9 cellular contexts compared by ENCODE assay signal in the genomic region with DNA sequence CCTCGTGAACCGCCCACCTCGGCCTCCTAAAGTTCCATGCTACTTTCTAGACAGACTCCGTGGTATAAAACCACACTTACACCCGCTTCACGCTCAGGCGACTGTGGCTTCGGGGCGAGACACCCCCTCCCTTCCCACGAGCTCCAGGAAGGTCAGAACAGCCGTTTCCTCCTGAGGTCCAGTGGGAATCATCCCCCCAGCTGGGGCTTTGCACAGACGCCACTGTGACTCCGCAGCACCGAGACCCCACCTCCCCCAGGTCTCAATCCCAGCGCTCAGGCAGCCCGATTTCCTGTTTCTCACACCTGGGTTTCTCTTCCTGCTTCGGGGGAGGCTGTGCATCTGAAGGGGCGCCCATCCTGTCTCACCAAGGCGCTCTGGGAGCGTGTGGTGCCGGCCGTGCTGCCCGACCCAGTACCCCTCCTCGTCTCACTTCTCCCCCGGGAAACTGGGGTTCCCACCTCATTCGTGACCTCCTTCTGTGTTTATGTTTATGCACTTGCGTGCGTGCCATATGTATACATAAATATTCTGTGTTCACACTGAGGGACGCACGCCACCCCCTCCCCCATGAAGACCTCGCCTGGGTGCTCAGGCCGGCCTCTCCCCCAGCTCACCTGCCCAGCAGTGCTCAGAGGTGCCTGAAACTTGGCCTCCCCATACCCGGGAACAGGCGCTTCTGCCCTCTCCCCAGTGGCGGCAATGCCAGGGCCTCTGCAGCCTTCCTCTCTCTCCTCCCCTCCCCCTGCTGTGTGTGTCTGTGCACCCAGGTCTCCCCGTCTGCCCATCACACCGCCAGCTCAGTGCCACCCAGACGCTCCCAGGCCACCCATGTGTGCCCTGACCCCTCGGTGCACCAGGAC. TPM values are rescaled to one million over a fixed set of nuclear protein-coding genes. Genes with fewer than 3 reads are reported as not detected.
DNase-seq lines count a peak whose midpoint lies in the region; ATAC-seq, FAIRE-seq and TF ChIP-seq lines count a peak whose summit lies in the region.
"Had no signal": no experiment of that assay in that cellular context is flagged by ENCODE, and none has a peak within 500 bp of the region (broad histone marks: within the 10 kb centered on the region; RNA-seq: fewer than 3 reads in every experiment).

No MANE protein-coding gene starts in this region.

- no peak overlapping the region for H2AFZ ChIP-seq in HepG2 (ENCODE audit: low read length)

- peak overlapping the region; percentile 83 for H3K4me2 ChIP-seq in HepG2 (ENCODE audit: low read depth, low read length)
- H3K4me2 ChIP-seq: A549 had no signal

- H3K36me3 ChIP-seq in HepG2 (replicated peaks in 1 of 2; ENCODE audit: control insufficient read depth in 1 of 2, insufficient read depth in 2 of 2, low read length in 2 of 2): no peaks in the 10 kb centered on the region

- peak overlapping the region; percentile 74 for H3K9ac ChIP-seq in HepG2 (ENCODE audit: insufficient read depth, low read depth, low read length)

- peaks cover 50% of the 10 kb centered on the region for H3K4me1 ChIP-seq in HepG2 (ENCODE audit: insufficient read depth, low read length)

- H3K27ac ChIP-seq in HepG2 (ENCODE audit: extremely low read length, insufficient read depth, low read length) (peak overlapping the region; percentile 80), dorsolateral prefrontal cortex (peak overlapping the region in 21 of 59 donors; percentile 2 to 69 (median 34))

- ATAC-seq in Right ventricle myocardium superior (ENCODE audit: poor library complexity) (peak; percentile 9), Right ventricle myocardium inferior (no peak), HG03521 (IDR thresholded peaks at IDR 0.05; ENCODE audit: unreplicated experiment) (peak; percentile 57), HepG2 (no peak)

- WGBS in HepG2 (ENCODE audit: low lambda C conversion rate): 94% methylated on average over 37 of the region's 39 CpGs

- no TSS peak for BruUV-seq in HepG2 (replicated peaks; lab: Mats Ljungman, UMichigan)

- FAIRE-seq in HepG2 (lab: Jason Lieb, UNC): no peak
- FAIRE-seq in frontal cortex (lab: Jason Lieb, UNC): no peak
- FAIRE-seq: A549 had no signal

- H3K9me3 ChIP-seq in HepG2 (ENCODE audit: low read length): no peaks in the 10 kb centered on the region
- H3K9me3 ChIP-seq: A549 had no signal

- in situ Hi-C loops in HepG2 (cut with HindIII; ENCODE audit: extremely low pct_ligation_motif_present, low pct_unique_long_range_greater_than_20kb): no loop called here

- TF ChIP-seq EP300 in HepG2 (IDR thresholded peaks at IDR 0.05; ENCODE audit: low read depth in 2 of 2, low read length in 2 of 2): no peak
- TF ChIP-seq EP300 in HepG2 (CRISPR knock-in tag; IDR thresholded peaks at IDR 0.05; ENCODE audit: borderline replicate concordance): no peak

- H4K20me1 ChIP-seq in HepG2 (ENCODE audit: insufficient read depth, low read length): no peaks in the 10 kb centered on the region; the same call in 1 of the 2 replicates

- POLR2A ChIA-PET in HepG2 (lab: Yijun Ruan, JAX): interaction anchor here (0.8 to 1.5 kb wide), 4 partner anchors 62 to 244 kb away, joined by 3 to 8 read pairs (median 4); a partner anchor contains a TSS

- intact Hi-C loops in Right ventricle myocardium superior (cut with DNase I) (no loop called here), Right ventricle myocardium inferior (cut with DNase I) (no loop called here), HepG2 (cut with micrococcal nuclease; ENCODE audit: unreplicated experiment) (no loop called here), dorsolateral prefrontal cortex (cut with DNase I) (no loop called here)

- peak overlapping the region; percentile 14 to 70 (median 47); a peak in 5 of 6 replicates for H3K4me3 ChIP-seq in HepG2 (replicated peaks in 1 of 3; ENCODE audit: insufficient read depth in 1 of 3, low read depth in 2 of 3, low read length in 3 of 3)
- H3K4me3 ChIP-seq in dorsolateral prefrontal cortex: no peak overlapping the region
- H3K4me3 ChIP-seq: A549 had no signal

- H3K27me3 ChIP-seq in HepG2 (ENCODE audit: control insufficient read depth in 1 of 2, insufficient read depth in 2 of 2, low read length in 2 of 2) (no peaks in the 10 kb centered on the region), dorsolateral prefrontal cortex (no peaks in the 10 kb centered on the region)

- TF ChIP-seq RAD21 in HepG2 (CRISPR knock-in tag; IDR thresholded peaks at IDR 0.05): no peak

- TF ChIP-seq POLR2A in HepG2 (IDR thresholded peaks at IDR 0.05; ENCODE audit: insufficient read depth in 1 of 2, low read depth in 2 of 2, low read length in 2 of 2): no peak

- CTCF ChIA-PET in HepG2 (lab: Yijun Ruan, JAX; ENCODE audit: low intra/inter-chr PET ratio, low total read pairs): no interaction called here

- TF ChIP-seq CTCF in HepG2 (CRISPR knock-in tag; IDR thresholded peaks at IDR 0.05): no peak
- no peak for TF ChIP-seq CTCF in dorsolateral prefrontal cortex (IDR thresholded peaks at IDR 0.05 in 54 of 56, conservative IDR thresholded peaks at IDR 0.05 in 2 of 56; ENCODE audit: low read depth in 1 of 56, partially characterized antibody in 56 of 56)

- peak; percentile 33 for DNase-seq in Right ventricle myocardium superior
- no peak for DNase-seq in Right ventricle myocardium inferior (ENCODE audit: missing footprints)
- peak; percentile 24 for DNase-seq in activated T-cell treated with anti-CD3 and anti-CD28 coated beads for 4 hours
- no peak for DNase-seq in HepG2 (ENCODE audit: low spot score)
- no peak for DNase-seq in NCI-H524 treated with DMSO at 0.1 percent for 48 hours (lab: John Stamatoyannopoulos, UW)
- no peak for DNase-seq in dorsolateral prefrontal cortex
- no peak for DNase-seq in frontal cortex (ENCODE audit: low spot score in 2 of 2)

- H3K79me2 ChIP-seq in HepG2 (ENCODE audit: insufficient read depth, low read length): peaks cover 6% of the 10 kb centered on the region

RNA-seq across cellular contexts. Expression of a gene that starts 14.6 kb away (rescaled TPM):
- total RNA-seq in Right ventricle myocardium superior: 20.4 TPM
- 20.3 TPM for total RNA-seq in Right ventricle myocardium inferior
- 10.2 and 14.1 TPM in 2 replicates for total RNA-seq in HepG2 (2016; rRNA removed; fragmentation: Illumina TruSeq; extraction: Trizol)
- 6.4 and 6.9 TPM in 2 replicates for total RNA-seq in HepG2 (2016; cell fraction: cytosol; rRNA removed; fragmentation: Illumina TruSeq; extraction: Trizol; ENCODE audit: low read depth)
- total RNA-seq in HepG2 (2016; cell fraction: insoluble cytoplasmic fraction; rRNA removed; fragmentation: Illumina TruSeq; extraction: Trizol): 8.0 and 14.4 TPM in 2 replicates
- total RNA-seq in HepG2 (2016; cell fraction: membrane; rRNA removed; fragmentation: Illumina TruSeq; extraction: Trizol): 9.4 and 10.0 TPM in 2 replicates
- 15.3 and 21.0 TPM in 2 replicates for total RNA-seq in HepG2 (2016; cell fraction: nucleus; rRNA removed; fragmentation: Illumina TruSeq; extraction: Trizol)
- 19.7 and 25.8 TPM in 2 replicates for polyA plus RNA-seq in HepG2 (2011; rRNA removed)
- 14.2 and 15.2 TPM in 2 replicates for polyA plus RNA-seq in HepG2 (2011; cell fraction: cytosol; rRNA removed)
- 73.9 and 74.2 TPM in 2 replicates for polyA plus RNA-seq in HepG2 (2011; cell fraction: nucleus; rRNA removed)
- polyA plus RNA-seq in HepG2 (2012): 16.8 and 19.4 TPM in 2 replicates
- polyA plus RNA-seq in HepG2 (2016; cell fraction: cytosol; fragmentation: Illumina TruSeq; extraction: Trizol; ENCODE audit: low read depth): 2.0 TPM in 2 replicates
- 10.1 and 12.8 TPM in 2 replicates for polyA plus RNA-seq in HepG2 (2016; cell fraction: insoluble cytoplasmic fraction; fragmentation: Illumina TruSeq; extraction: Trizol; ENCODE audit: low read depth)
- 5.9 and 6.3 TPM in 2 replicates for polyA plus RNA-seq in HepG2 (2016; cell fraction: membrane; fragmentation: Illumina TruSeq; extraction: Trizol; ENCODE audit: low read depth)
- polyA plus RNA-seq in HepG2 (2016; cell fraction: nucleus; fragmentation: Illumina TruSeq; extraction: Trizol; ENCODE audit: insufficient read depth, low read depth): 59.0 and 64.5 TPM in 2 replicates
- polyA minus RNA-seq in HepG2 (2011; rRNA and poly(A)+ RNA removed; ENCODE audit: low replicate concordance): 23.7 and 29.9 TPM in 2 replicates
- 12.5 and 12.9 TPM in 2 replicates for polyA minus RNA-seq in HepG2 (2011; cell fraction: cytosol; rRNA and poly(A)+ RNA removed)
- 19.1 and 24.4 TPM in 2 replicates for polyA minus RNA-seq in HepG2 (2011; cell fraction: nucleus; rRNA and poly(A)+ RNA removed)
- 100 to 1,000 TPM in 15 of 120 experiments, 10 to 100 TPM in 105; 48.2 to 137 (median 82.2) TPM for total RNA-seq in dorsolateral prefrontal cortex
- 54.6 TPM for total RNA-seq in frontal cortex

RNA-seq across cellular contexts. Expression of a gene that starts 19.1 kb away (rescaled TPM):
- total RNA-seq in Right ventricle myocardium superior (23.6 TPM), Right ventricle myocardium inferior (24.0 TPM), HepG2 (2016; rRNA removed; fragmentation: Illumina TruSeq; extraction: Trizol) (12.4 and 15.1 TPM in 2 replicates), dorsolateral prefrontal cortex (10 to 100 TPM; 20.7 to 39.4 (median 29.1) TPM), frontal cortex (9.0 TPM)
- total RNA-seq in HepG2 (2016; cell fraction: cytosol; rRNA removed; fragmentation: Illumina TruSeq; extraction: Trizol; ENCODE audit: low read depth): 2.3 and 3.1 TPM in 2 replicates
- 9.4 and 16.6 TPM in 2 replicates for total RNA-seq in HepG2 (2016; cell fraction: insoluble cytoplasmic fraction; rRNA removed; fragmentation: Illumina TruSeq; extraction: Trizol)
- total RNA-seq in HepG2 (2016; cell fraction: membrane; rRNA removed; fragmentation: Illumina TruSeq; extraction: Trizol): 3.6 and 4.3 TPM in 2 replicates
- 11.2 TPM in 2 replicates for total RNA-seq in HepG2 (2016; cell fraction: nucleus; rRNA removed; fragmentation: Illumina TruSeq; extraction: Trizol)
- 3.6 and 3.9 TPM in 2 replicates for polyA plus RNA-seq in HepG2 (2011; rRNA removed)
- polyA plus RNA-seq in HepG2 (2011; cell fraction: cytosol; rRNA removed): 3.1 TPM in 2 replicates
- polyA plus RNA-seq in HepG2 (2011; cell fraction: nucleus; rRNA removed): 20.3 and 22.5 TPM in 2 replicates
- 15.9 and 17.5 TPM in 2 replicates for polyA plus RNA-seq in HepG2 (2012)
- 1.4 and 2.2 TPM in 2 replicates for polyA plus RNA-seq in HepG2 (2016; cell fraction: cytosol; fragmentation: Illumina TruSeq; extraction: Trizol; ENCODE audit: low read depth)
- polyA plus RNA-seq in HepG2 (2016; cell fraction: insoluble cytoplasmic fraction; fragmentation: Illumina TruSeq; extraction: Trizol; ENCODE audit: low read depth): 21.8 and 26.2 TPM in 2 replicates
- polyA plus RNA-seq in HepG2 (2016; cell fraction: membrane; fragmentation: Illumina TruSeq; extraction: Trizol; ENCODE audit: low read depth): 4.1 TPM in 2 replicates
- polyA plus RNA-seq in HepG2 (2016; cell fraction: nucleus; fragmentation: Illumina TruSeq; extraction: Trizol; ENCODE audit: insufficient read depth, low read depth): 56.5 and 61.8 TPM in 2 replicates
- 2.6 and 3.1 TPM in 2 replicates for polyA minus RNA-seq in HepG2 (2011; rRNA and poly(A)+ RNA removed; ENCODE audit: low replicate concordance)
- polyA minus RNA-seq in HepG2 (2011; cell fraction: cytosol; rRNA and poly(A)+ RNA removed): 2.2 and 3.0 TPM in 2 replicates
- polyA minus RNA-seq in HepG2 (2011; cell fraction: nucleus; rRNA and poly(A)+ RNA removed): 3.1 and 3.4 TPM in 2 replicates

RNA-seq across cellular contexts. Expression of a gene that starts 46.0 kb away (rescaled TPM):
- 25.1 TPM for total RNA-seq in Right ventricle myocardium superior
- total RNA-seq in Right ventricle myocardium inferior: 36.2 TPM
- total RNA-seq in HepG2 (2016; rRNA removed; fragmentation: Illumina TruSeq; extraction: Trizol): 0.75 and 1.0 TPM in 2 replicates
- 1.0 and 1.4 TPM in 2 replicates for total RNA-seq in HepG2 (2016; cell fraction: cytosol; rRNA removed; fragmentation: Illumina TruSeq; extraction: Trizol; ENCODE audit: low read depth)
- 0.46 and 1.8 TPM in 2 replicates for total RNA-seq in HepG2 (2016; cell fraction: insoluble cytoplasmic fraction; rRNA removed; fragmentation: Illumina TruSeq; extraction: Trizol)
- total RNA-seq in HepG2 (2016; cell fraction: membrane; rRNA removed; fragmentation: Illumina TruSeq; extraction: Trizol): 1.1 and 1.5 TPM in 2 replicates
- total RNA-seq in HepG2 (2016; cell fraction: nucleus; rRNA removed; fragmentation: Illumina TruSeq; extraction: Trizol): 2.1 and 2.7 TPM in 2 replicates
- 0.61 and 2.0 TPM in 2 replicates for polyA plus RNA-seq in HepG2 (2011; rRNA removed)
- polyA plus RNA-seq in HepG2 (2011; cell fraction: cytosol; rRNA removed): 0.92 and 1.5 TPM in 2 replicates
- 16.7 and 18.0 TPM in 2 replicates for polyA plus RNA-seq in HepG2 (2011; cell fraction: nucleus; rRNA removed)
- polyA plus RNA-seq in HepG2 (2012): 0.85 and 1.5 TPM in 2 replicates
- 0.46 and 1.3 TPM in 2 replicates for polyA plus RNA-seq in HepG2 (2016; cell fraction: cytosol; fragmentation: Illumina TruSeq; extraction: Trizol; ENCODE audit: low read depth)
- polyA plus RNA-seq in HepG2 (2016; cell fraction: insoluble cytoplasmic fraction; fragmentation: Illumina TruSeq; extraction: Trizol; ENCODE audit: low read depth): 0.38 and 0.46 TPM in 2 replicates
- 0.78 and 1.4 TPM in 2 replicates for polyA plus RNA-seq in HepG2 (2016; cell fraction: membrane; fragmentation: Illumina TruSeq; extraction: Trizol; ENCODE audit: low read depth)
- 0.47 and 1.1 TPM in 2 replicates for polyA plus RNA-seq in HepG2 (2016; cell fraction: nucleus; fragmentation: Illumina TruSeq; extraction: Trizol; ENCODE audit: insufficient read depth, low read depth)
- 0.54 and 0.75 TPM in 2 replicates for polyA minus RNA-seq in HepG2 (2011; rRNA and poly(A)+ RNA removed; ENCODE audit: low replicate concordance)
- polyA minus RNA-seq in HepG2 (2011; cell fraction: cytosol; rRNA and poly(A)+ RNA removed): 0.79 TPM in 1 of 2 replicates, not detected in the other
- 0.77 and 1.4 TPM in 2 replicates for polyA minus RNA-seq in HepG2 (2011; cell fraction: nucleus; rRNA and poly(A)+ RNA removed)
- total RNA-seq in dorsolateral prefrontal cortex: 10 to 100 TPM in 7 of 120 experiments, 1 to 10 TPM in 113; 1.2 to 13.7 (median 4.2) TPM
- 0.82 TPM for total RNA-seq in frontal cortex

RNA-seq across cellular contexts. Expression of a gene that starts 46.2 kb away (rescaled TPM):
- total RNA-seq in Right ventricle myocardium superior (17.3 TPM), Right ventricle myocardium inferior (20.8 TPM), HepG2 (2016; rRNA removed; fragmentation: Illumina TruSeq; extraction: Trizol) (4.7 and 17.9 TPM in 2 replicates), dorsolateral prefrontal cortex (10 to 100 TPM; 17.9 to 87.7 (median 40.9) TPM), frontal cortex (18.3 TPM)
- 26.1 and 31.2 TPM in 2 replicates for total RNA-seq in HepG2 (2016; cell fraction: cytosol; rRNA removed; fragmentation: Illumina TruSeq; extraction: Trizol; ENCODE audit: low read depth)
- total RNA-seq in HepG2 (2016; cell fraction: insoluble cytoplasmic fraction; rRNA removed; fragmentation: Illumina TruSeq; extraction: Trizol): 4.9 and 21.2 TPM in 2 replicates
- total RNA-seq in HepG2 (2016; cell fraction: membrane; rRNA removed; fragmentation: Illumina TruSeq; extraction: Trizol): 6.7 TPM in 2 replicates
- 29.5 and 30.0 TPM in 2 replicates for total RNA-seq in HepG2 (2016; cell fraction: nucleus; rRNA removed; fragmentation: Illumina TruSeq; extraction: Trizol)
- 11.2 and 14.2 TPM in 2 replicates for polyA plus RNA-seq in HepG2 (2011; rRNA removed)
- 2.1 and 5.1 TPM in 2 replicates for polyA plus RNA-seq in HepG2 (2011; cell fraction: cytosol; rRNA removed)
- 158 and 182 TPM in 2 replicates for polyA plus RNA-seq in HepG2 (2011; cell fraction: nucleus; rRNA removed)
- 22.5 and 32.0 TPM in 2 replicates for polyA plus RNA-seq in HepG2 (2012)
- polyA plus RNA-seq in HepG2 (2016; cell fraction: cytosol; fragmentation: Illumina TruSeq; extraction: Trizol; ENCODE audit: low read depth): 3.1 and 4.1 TPM in 2 replicates
- 7.1 and 9.9 TPM in 2 replicates for polyA plus RNA-seq in HepG2 (2016; cell fraction: insoluble cytoplasmic fraction; fragmentation: Illumina TruSeq; extraction: Trizol; ENCODE audit: low read depth)
- polyA plus RNA-seq in HepG2 (2016; cell fraction: membrane; fragmentation: Illumina TruSeq; extraction: Trizol; ENCODE audit: low read depth): 3.9 and 4.2 TPM in 2 replicates
- polyA plus RNA-seq in HepG2 (2016; cell fraction: nucleus; fragmentation: Illumina TruSeq; extraction: Trizol; ENCODE audit: insufficient read depth, low read depth): 134 and 148 TPM in 2 replicates
- 8.3 and 9.0 TPM in 2 replicates for polyA minus RNA-seq in HepG2 (2011; rRNA and poly(A)+ RNA removed; ENCODE audit: low replicate concordance)
- polyA minus RNA-seq in HepG2 (2011; cell fraction: cytosol; rRNA and poly(A)+ RNA removed): 64.2 and 65.9 TPM in 2 replicates
- 24.2 and 24.7 TPM in 2 replicates for polyA minus RNA-seq in HepG2 (2011; cell fraction: nucleus; rRNA and poly(A)+ RNA removed)

Comparison
In these comparisons a context has a peak if more than half of its experiments do, and no peak if none do; other contexts are left out.
1. ATAC-seq: peak in Right ventricle myocardium superior (single experiment) and HG03521 (single experiment); none in Right ventricle myocardium inferior (single experiment) and HepG2 (single experiment).
2. DNase-seq: peak in Right ventricle myocardium superior (single experiment) and activated T-cell treated with anti-CD3 and anti-CD28 coated beads for 4 hours (single experiment); none in Right ventricle myocardium inferior (single experiment), HepG2 (single experiment), NCI-H524 treated with DMSO at 0.1 percent for 48 hours (single experiment), dorsolateral prefrontal cortex (0 of 10) and frontal cortex (0 of 2).
3. H3K4me3 ChIP-seq: peak in HepG2 (3 of 3); none in dorsolateral prefrontal cortex (0 of 59).